Comparison of ENCODE assay signal across 9 cellular contexts in genomic region chr7:31633894-31634494, GRCh38. TPM values are rescaled to one million over a fixed set of nuclear protein-coding genes. Genes with fewer than 3 reads are reported as not detected.
DNase-seq lines count a peak whose midpoint lies in the region; ATAC-seq and TF ChIP-seq lines count a peak whose summit lies in the region.
"Had no signal": no experiment of that assay in that cellular context is flagged by ENCODE, and none has a peak within 500 bp of the region (broad histone marks: within the 10 kb centered on the region; RNA-seq: fewer than 3 reads in every experiment).

No MANE protein-coding gene starts in this region.

- H3K27me3 ChIP-seq in adrenal gland (no peaks in the 10 kb centered on the region), right cardiac atrium (ENCODE audit: control insufficient read depth, insufficient read depth) (no peaks in the 10 kb centered on the region), smooth muscle cell (ENCODE audit: low read depth) (peaks cover 12% of the 10 kb centered on the region)

- H3K27ac ChIP-seq in adrenal gland (no peak overlapping the region), right cardiac atrium (ENCODE audit: low read length) (no peak overlapping the region), smooth muscle cell (ENCODE audit: low read depth) (no peak overlapping the region)

- no peak overlapping the region for H3K4me3 Mint-ChIP-seq in activated CD4-positive, alpha-beta T cell treated with anti-CD3 and anti-CD28 coated beads for 36 hours
- H3K4me3 Mint-ChIP-seq in activated CD4-positive, alpha-beta T cell treated with anti-CD3 and anti-CD28 coated beads, Interleukin-2, amount 10 ng/mL, durations not matched to agents 7 days and 5 days: no peak overlapping the region
- H3K4me3 Mint-ChIP-seq: CD4-positive, CD25-positive, alpha-beta regulatory T cell had no signal

- no peak for ATAC-seq in activated CD4-positive, alpha-beta T cell treated with anti-CD3 and anti-CD28 coated beads for 36 hours
- peak; percentile 86 to 87 for ATAC-seq in right cardiac atrium

- H3K9ac ChIP-seq in smooth muscle cell (ENCODE audit: low read depth): no peak overlapping the region

- H3K4me1 ChIP-seq in adrenal gland (replicated peaks in 1 of 2) (no peaks in the 10 kb centered on the region), right cardiac atrium (ENCODE audit: control insufficient read depth, insufficient read depth, low read length) (no peaks in the 10 kb centered on the region), smooth muscle cell (ENCODE audit: low read depth) (no peaks in the 10 kb centered on the region)

- CTCF ChIA-PET in activated CD4-positive, alpha-beta T cell treated with anti-CD3 and anti-CD28 coated beads for 36 hours (lab: Charles Lee): interaction anchor here (1.1 to 3.4 kb wide), 2 partner anchors 441 to 500 kb away, joined by 3 to 12 read pairs; no protein-coding TSS in a partner anchor
- CTCF ChIA-PET in activated CD4-positive, alpha-beta T cell treated with anti-CD3 and anti-CD28 coated beads, Interleukin-2, amount 10 ng/mL, durations not matched to agents 7 days and 5 days (lab: Charles Lee): no interaction called here

- no peak overlapping the region for H3K4me2 ChIP-seq in smooth muscle cell

- no peaks in the 10 kb centered on the region for H3K4me1 Mint-ChIP-seq in activated CD4-positive, alpha-beta T cell treated with anti-CD3 and anti-CD28 coated beads for 36 hours
- no peaks in the 10 kb centered on the region for H3K4me1 Mint-ChIP-seq in activated CD4-positive, alpha-beta T cell treated with anti-CD3 and anti-CD28 coated beads, Interleukin-2, amount 10 ng/mL, durations not matched to agents 7 days and 5 days
- H3K4me1 Mint-ChIP-seq: CD4-positive, CD25-positive, alpha-beta regulatory T cell had no signal

- H3K4me3 ChIP-seq in adrenal gland (no peak overlapping the region), right cardiac atrium (ENCODE audit: low read length) (no peak overlapping the region), smooth muscle cell (no peak overlapping the region)

- no peaks in the 10 kb centered on the region for H3K36me3 ChIP-seq in adrenal gland (replicated peaks in 1 of 2)
- H3K36me3 ChIP-seq in smooth muscle cell (ENCODE audit: low read depth): no peaks in the 10 kb centered on the region

- no peak for TF ChIP-seq POLR2A in adrenal gland (IDR thresholded peaks at IDR 0.05)

- H4K20me1 ChIP-seq in smooth muscle cell (ENCODE audit: low read depth): no peaks in the 10 kb centered on the region

- H3K79me2 ChIP-seq in smooth muscle cell (ENCODE audit: low read depth): no peaks in the 10 kb centered on the region

- H3K27ac Mint-ChIP-seq in activated CD4-positive, alpha-beta T cell treated with anti-CD3 and anti-CD28 coated beads for 36 hours: no peak overlapping the region
- H3K27ac Mint-ChIP-seq in activated CD4-positive, alpha-beta T cell treated with anti-CD3 and anti-CD28 coated beads, Interleukin-2, amount 10 ng/mL, durations not matched to agents 7 days and 5 days: no peak overlapping the region
- H3K27ac Mint-ChIP-seq: CD4-positive, CD25-positive, alpha-beta regulatory T cell had no signal

- POLR2A ChIA-PET in activated CD4-positive, alpha-beta T cell treated with anti-CD3 and anti-CD28 coated beads for 36 hours (lab: Charles Lee): no interaction called here
- POLR2A ChIA-PET in activated CD4-positive, alpha-beta T cell treated with anti-CD3 and anti-CD28 coated beads, Interleukin-2, amount 10 ng/mL, durations not matched to agents 7 days and 5 days (lab: Charles Lee): no interaction called here

- intact Hi-C loops in activated CD4-positive, alpha-beta T cell treated with anti-CD3 and anti-CD28 coated beads for 36 hours (cut with DNase I, micrococcal nuclease): loop anchor here (1.0 to 5.0 kb wide), 2 partner anchors 192 to 500 kb away; no protein-coding TSS in a partner anchor
- intact Hi-C loops in adrenal gland (cut with DNase I): loop anchor here in 1 of 2 donors (10.0 kb wide), 2 partner anchors 189 to 499 kb away; no protein-coding TSS in a partner anchor
- intact Hi-C loops in right cardiac atrium (cut with DNase I): loop anchor here (5.0 to 10.0 kb wide), 6 partner anchors 187 to 839 kb away; no protein-coding TSS in a partner anchor

- no peaks in the 10 kb centered on the region for H3K9me3 Mint-ChIP-seq in activated CD4-positive, alpha-beta T cell treated with anti-CD3 and anti-CD28 coated beads for 36 hours (ENCODE audit: low read depth)
- no peaks in the 10 kb centered on the region for H3K9me3 Mint-ChIP-seq in activated CD4-positive, alpha-beta T cell treated with anti-CD3 and anti-CD28 coated beads, Interleukin-2, amount 10 ng/mL, durations not matched to agents 7 days and 5 days

- DNase-seq in activated CD4-positive, alpha-beta T cell treated with anti-CD3 and anti-CD28 coated beads for 36 hours: peak; percentile 12
- DNase-seq in activated CD4-positive, alpha-beta T cell treated with anti-CD3 and anti-CD28 coated beads, Interleukin-2, amount 10 ng/mL, durations not matched to agents 7 days and 5 days: no peak
- peak; percentile 59 for DNase-seq in NCI-H2029 treated with DMSO at 0.1 percent for 48 hours (lab: John Stamatoyannopoulos, UW)
- DNase-seq in adrenal gland: peak; percentile 40 to 74 (median 48)
- peak in 2 of 3 donors; percentile 20 to 47 for DNase-seq in right cardiac atrium
- no peak for DNase-seq in smooth muscle cell (lab: John Stamatoyannopoulos, UW; ENCODE audit: unreplicated experiment)
- no peak for DNase-seq in effector CD4-positive, alpha-beta T cell
- no peak for DNase-seq in T-helper 9 cell
- DNase-seq: CD4-positive, CD25-positive, alpha-beta regulatory T cell had no signal

- TF ChIP-seq CTCF in adrenal gland (IDR thresholded peaks at IDR 0.05) (peak; percentile 36 to 61 (median 55)), smooth muscle cell (IDR thresholded peaks at IDR 0.05; ENCODE audit: borderline replicate concordance, insufficient read depth, poor library complexity, severe bottlenecking) (peak; percentile 81)

- no peaks in the 10 kb centered on the region for H3F3A ChIP-seq in smooth muscle cell (ENCODE audit: low read depth)

- no peaks in the 10 kb centered on the region for H3K27me3 Mint-ChIP-seq in activated CD4-positive, alpha-beta T cell treated with anti-CD3 and anti-CD28 coated beads for 36 hours
- H3K27me3 Mint-ChIP-seq in activated CD4-positive, alpha-beta T cell treated with anti-CD3 and anti-CD28 coated beads, Interleukin-2, amount 10 ng/mL, durations not matched to agents 7 days and 5 days: no peaks in the 10 kb centered on the region
- H3K27me3 Mint-ChIP-seq: CD4-positive, CD25-positive, alpha-beta regulatory T cell had no signal

- no peak overlapping the region for H2AFZ ChIP-seq in smooth muscle cell (ENCODE audit: low read depth)

- 36 to 41% (median 38%) methylated on average over 2 of the region's 2 CpGs for WGBS in adrenal gland, 4 donors
- WGBS in right cardiac atrium: 44% methylated on average over 2 of the region's 2 CpGs
- WGBS in smooth muscle cell (ENCODE audit: low lambda C conversion rate): 37% methylated on average over 2 of the region's 2 CpGs

- H3K9me3 ChIP-seq in adrenal gland (replicated peaks in 1 of 3) (no peaks in the 10 kb centered on the region), right cardiac atrium (ENCODE audit: control insufficient read depth, low read length) (no peaks in the 10 kb centered on the region), smooth muscle cell (replicated peaks; ENCODE audit: low read depth) (no peaks in the 10 kb centered on the region)

- no peaks in the 10 kb centered on the region for H3K36me3 Mint-ChIP-seq in activated CD4-positive, alpha-beta T cell treated with anti-CD3 and anti-CD28 coated beads for 36 hours (ENCODE audit: low read depth)
- H3K36me3 Mint-ChIP-seq in activated CD4-positive, alpha-beta T cell treated with anti-CD3 and anti-CD28 coated beads, Interleukin-2, amount 10 ng/mL, durations not matched to agents 7 days and 5 days (ENCODE audit: low read depth): no peaks in the 10 kb centered on the region
- H3K36me3 Mint-ChIP-seq: CD4-positive, CD25-positive, alpha-beta regulatory T cell had no signal

RNA-seq across cellular contexts. Expression of gene PPP1R17, which starts 53.0 kb away (rescaled TPM):
- not detected for total RNA-seq in activated CD4-positive, alpha-beta T cell treated with anti-CD3 and anti-CD28 coated beads for 36 hours
- total RNA-seq in activated CD4-positive, alpha-beta T cell treated with anti-CD3 and anti-CD28 coated beads, Interleukin-2, amount 10 ng/mL, durations not matched to agents 7 days and 5 days: not detected
- total RNA-seq in adrenal gland: 1 to 10 TPM in 2 of 8 donors, under 1 TPM in 3, not detected in 3; 0.14 to 2.7 (median 0.37) TPM
- polyA plus RNA-seq in adrenal gland: 1 to 10 TPM in 2 of 3 donors, under 1 TPM in 1; 0.20 to 6.2 (median 1.2) TPM
- total RNA-seq in right cardiac atrium: not detected
- not detected for polyA plus RNA-seq in right cardiac atrium
- total RNA-seq in smooth muscle cell: not detected in 2 replicates
- not detected in 2 replicates for polyA plus RNA-seq in smooth muscle cell
- total RNA-seq: CD4-positive, CD25-positive, alpha-beta regulatory T cell had no signal
- polyA plus RNA-seq: CD4-positive, CD25-positive, alpha-beta regulatory T cell had no signal

Comparison
In these comparisons a context has a peak if more than half of its experiments do, and no peak if none do; other contexts are left out.
1. DNase-seq: peak in activated CD4-positive, alpha-beta T cell treated with anti-CD3 and anti-CD28 coated beads for 36 hours (single experiment), NCI-H2029 treated with DMSO at 0.1 percent for 48 hours (single experiment), adrenal gland (7 of 7) and right cardiac atrium (2 of 3); none in activated CD4-positive, alpha-beta T cell treated with anti-CD3 and anti-CD28 coated beads, Interleukin-2, amount 10 ng/mL, durations not matched to agents 7 days and 5 days (single experiment), smooth muscle cell (single experiment), effector CD4-positive, alpha-beta T cell (single experiment) and T-helper 9 cell (single experiment).